ENCODE assay signal across 8 cellular contexts in genomic region chr1:45584351-45585109, GRCh38. TPM values are rescaled to one million over a fixed set of nuclear protein-coding genes. Genes with fewer than 3 reads are reported as not detected.
DNase-seq lines count a peak whose midpoint lies in the region; ATAC-seq, FAIRE-seq and TF ChIP-seq lines count a peak whose summit lies in the region.

No MANE protein-coding gene starts in this region.

- H3K9me3 ChIP-seq in astrocyte (ENCODE audit: insufficient read depth, low read depth, low read length) (no peaks in the 10 kb centered on the region), hepatocyte (ENCODE audit: low read depth) (no peaks in the 10 kb centered on the region), aorta (ENCODE audit: control insufficient read depth, low read length) (no peaks in the 10 kb centered on the region)

- H3K4me3 ChIP-seq in astrocyte (ENCODE audit: insufficient read depth, low read depth, low read length) (peak overlapping the region; percentile 98), hepatocyte (peak overlapping the region; percentile 81), aorta (ENCODE audit: low read length in 2 of 2) (peak overlapping the region; percentile 76 to 92)

- peaks cover 54% of the 10 kb centered on the region for H3K79me2 ChIP-seq in astrocyte (ENCODE audit: insufficient read depth, low read length)
- peaks cover 44% of the 10 kb centered on the region for H3K79me2 ChIP-seq in hepatocyte

- peaks cover 9% of the 10 kb centered on the region for H3K4me1 Mint-ChIP-seq in astrocyte (ENCODE audit: low read depth, unreplicated experiment)

- DNase-seq in GM10266 (ENCODE audit: extremely low spot score) (peak; percentile 89), NCI-H2029 treated with DMSO at 0.1 percent for 48 hours (lab: John Stamatoyannopoulos, UW) (peak; percentile 98), T-helper 9 cell (peak; percentile 84), astrocyte (ENCODE audit: low read depth) (peak; percentile 81), hepatocyte (ENCODE audit: low spot score) (peak; percentile 96), retina (peak; percentile 96), aorta (peak; percentile 92 to 96)

- intact Hi-C loops in aorta (cut with DNase I) = loop anchor here in 1 of 2 donors (1.0 kb wide), 1 partner anchor 103 kb away; no protein-coding TSS in a partner anchor

- TF ChIP-seq CTCF in GM10266 (IDR thresholded peaks at IDR 0.05; ENCODE audit: control insufficient read depth, insufficient read depth, low read depth, missing control alignments) = peak; percentile 15
- no peak for TF ChIP-seq CTCF in astrocyte (IDR thresholded peaks at IDR 0.05; ENCODE audit: insufficient read depth, low read depth, low read length)
- TF ChIP-seq CTCF in hepatocyte (IDR thresholded peaks at IDR 0.05; ENCODE audit: poor library complexity) = no peak

- no peak for FAIRE-seq in astrocyte (lab: Jason Lieb, UNC)

- peak overlapping the region; percentile 100 for H2AFZ ChIP-seq in astrocyte (ENCODE audit: low read depth, low read length)
- H2AFZ ChIP-seq in hepatocyte = peak overlapping the region; percentile 96

- H3K4me1 ChIP-seq in astrocyte (ENCODE audit: insufficient read depth, low read length) (peaks cover 14% of the 10 kb centered on the region), hepatocyte (ENCODE audit: insufficient read depth) (peaks cover 14% of the 10 kb centered on the region), aorta (ENCODE audit: control insufficient read depth in 1 of 2, insufficient read depth in 2 of 2, low read length in 2 of 2) (no peaks in the 10 kb centered on the region)

- ATAC-seq in HG02885 (IDR thresholded peaks at IDR 0.05; ENCODE audit: poor library complexity, unreplicated experiment) = peak; percentile 35
- ATAC-seq in aorta (ENCODE audit: low FRiP score) = peak; percentile 91

- H3K36me3 Mint-ChIP-seq in astrocyte (ENCODE audit: low read depth, unreplicated experiment) = no peaks in the 10 kb centered on the region

- peaks cover 2% of the 10 kb centered on the region for H3K9me3 Mint-ChIP-seq in astrocyte (ENCODE audit: unreplicated experiment)

- H3K9me2 ChIP-seq in hepatocyte (replicated peaks; ENCODE audit: insufficient read depth) = no peaks in the 10 kb centered on the region

- H3K4me2 ChIP-seq in astrocyte (ENCODE audit: low read length) (peak overlapping the region; percentile 100), hepatocyte (peak overlapping the region; percentile 79)

- H3K27me3 ChIP-seq in astrocyte (ENCODE audit: insufficient read depth, low read length) = no peaks in the 10 kb centered on the region
- no peaks in the 10 kb centered on the region for H3K27me3 ChIP-seq in hepatocyte
- H3K27me3 ChIP-seq in aorta (ENCODE audit: control insufficient read depth in 1 of 2, insufficient read depth in 2 of 2, low read length in 1 of 2) = no peaks in the 10 kb centered on the region

- 1% methylated on average over 39 of the region's 59 CpGs for WGBS in hepatocyte (ENCODE audit: low lambda C conversion rate, missing lambda C conversion rate)
- WGBS in aorta, 2 donors = 0% methylated on average over 45 to 59 of the region's 59 CpGs

- H3K27ac Mint-ChIP-seq in astrocyte (ENCODE audit: unreplicated experiment) = peak overlapping the region; percentile 87

- H3K27me3 Mint-ChIP-seq in astrocyte (ENCODE audit: low read depth, unreplicated experiment) = no peaks in the 10 kb centered on the region

- peak overlapping the region; percentile 98 for H3K9ac ChIP-seq in astrocyte (ENCODE audit: low read length)

- H4K20me1 ChIP-seq in astrocyte (ENCODE audit: insufficient read depth, low read length) (peaks cover 41% of the 10 kb centered on the region), hepatocyte (ENCODE audit: insufficient read depth, poor library complexity, severe bottlenecking) (peaks cover 31% of the 10 kb centered on the region)

- H3K36me3 ChIP-seq in astrocyte (ENCODE audit: insufficient read depth, low read length) (no peaks in the 10 kb centered on the region), hepatocyte (replicated peaks; ENCODE audit: insufficient read depth, low read depth) (no peaks in the 10 kb centered on the region), aorta (ENCODE audit: control insufficient read depth in 1 of 2, insufficient read depth in 2 of 2, low read length in 1 of 2) (no peaks in the 10 kb centered on the region)

- H3K27ac ChIP-seq in astrocyte (ENCODE audit: low read depth, low read length) (peak overlapping the region; percentile 95), hepatocyte (peak overlapping the region; percentile 80), aorta (ENCODE audit: low read depth in 1 of 2, low read length in 2 of 2) (peak overlapping the region in 1 of 2 donors; percentile 48)

- H3K4me3 Mint-ChIP-seq in astrocyte (ENCODE audit: unreplicated experiment) = peak overlapping the region; percentile 99

RNA-seq across cellular contexts. Expression of gene NASP, which starts 0.7 kb away (rescaled TPM):
- total RNA-seq in astrocyte (46.2 and 55.9 TPM in 2 replicates), hepatocyte (64.3 and 82.6 TPM in 2 replicates), aorta (10 to 100 TPM; 59.1 to 63.3 TPM)
- polyA plus RNA-seq in hepatocyte (68.6 and 83.0 TPM in 2 replicates), aorta (100 to 1,000 TPM in 1 of 2 donors, 10 to 100 TPM in 1; 44.8 to 123 TPM)

RNA-seq across cellular contexts. Expression of gene AKR1A1, which starts 33.9 kb away (rescaled TPM):
- 118 and 129 TPM in 2 replicates for total RNA-seq in astrocyte
- total RNA-seq in hepatocyte = 174 and 186 TPM in 2 replicates
- polyA plus RNA-seq in hepatocyte = 235 and 271 TPM in 2 replicates
- total RNA-seq in aorta = 100 to 1,000 TPM; 102 to 116 TPM
- polyA plus RNA-seq in aorta = 100 to 1,000 TPM; 140 TPM

RNA-seq across cellular contexts. Expression of gene CCDC17, which starts 39.3 kb away (rescaled TPM):
- total RNA-seq in astrocyte = 2.4 and 3.8 TPM in 2 replicates
- total RNA-seq in hepatocyte = 1.3 and 1.4 TPM in 2 replicates
- polyA plus RNA-seq in hepatocyte = 0.73 and 1.4 TPM in 2 replicates
- 1 to 10 TPM; 1.8 to 3.3 TPM for total RNA-seq in aorta
- polyA plus RNA-seq in aorta = under 1 TPM in 1 of 2 donors, not detected in 1; 0.69 TPM
